1 cellular context compared by ENCODE assay signal in genomic region chr6:31529329-31530150, GRCh38.
TF ChIP-seq lines count a peak whose summit lies in the region.

No MANE protein-coding gene starts in this region.

TF ChIP-seq in K562, 482 proteins besides CTCF, POLR2A, EP300 and RAD21 (continued from another document and continues in another):
- TF ChIP-seq FOXA3 (CRISPR knock-in tag; conservative IDR thresholded peaks at IDR 0.05 in 1 of 2, IDR thresholded peaks at IDR 0.05 in 1 of 2) = no peak
- TF ChIP-seq, protein P1, sequence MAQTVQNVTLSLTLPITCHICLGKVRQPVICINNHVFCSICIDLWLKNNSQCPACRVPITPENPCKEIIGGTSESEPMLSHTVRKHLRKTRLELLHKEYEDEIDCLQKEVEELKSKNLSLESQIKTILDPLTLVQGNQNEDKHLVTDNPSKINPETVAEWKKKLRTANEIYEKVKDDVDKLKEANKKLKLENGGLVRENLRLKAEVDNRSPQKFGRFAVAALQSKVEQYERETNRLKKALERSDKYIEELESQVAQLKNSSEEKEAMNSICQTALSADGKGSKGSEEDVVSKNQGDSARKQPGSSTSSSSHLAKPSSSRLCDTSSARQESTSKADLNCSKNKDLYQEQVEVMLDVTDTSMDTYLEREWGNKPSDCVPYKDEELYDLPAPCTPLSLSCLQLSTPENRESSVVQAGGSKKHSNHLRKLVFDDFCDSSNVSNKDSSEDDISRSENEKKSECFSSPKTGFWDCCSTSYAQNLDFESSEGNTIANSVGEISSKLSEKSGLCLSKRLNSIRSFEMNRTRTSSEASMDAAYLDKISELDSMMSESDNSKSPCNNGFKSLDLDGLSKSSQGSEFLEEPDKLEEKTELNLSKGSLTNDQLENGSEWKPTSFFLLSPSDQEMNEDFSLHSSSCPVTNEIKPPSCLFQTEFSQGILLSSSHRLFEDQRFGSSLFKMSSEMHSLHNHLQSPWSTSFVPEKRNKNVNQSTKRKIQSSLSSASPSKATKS (CRISPR knock-in tag; IDR thresholded peaks at IDR 0.05) = no peak
- TF ChIP-seq YY1 (IDR thresholded peaks at IDR 0.05; ENCODE audit: borderline replicate concordance in 1 of 3, control insufficient read depth in 1 of 3, extremely low read depth in 1 of 3, insufficient read depth in 3 of 3, insufficient read length in 1 of 3, insufficient replicate concordance in 2 of 3, low read depth in 1 of 3, low read length in 2 of 3) = no peak
- no peak for TF ChIP-seq SMARCA5 (IDR thresholded peaks at IDR 0.05)
- no peak for TF ChIP-seq ZMIZ1 (IDR thresholded peaks at IDR 0.05; ENCODE audit: low read depth in 2 of 2, low read length in 2 of 2)
- TF ChIP-seq MTA2 (IDR thresholded peaks at IDR 0.05; ENCODE audit: low read depth) = no peak
- TF ChIP-seq ARID3A (IDR thresholded peaks at IDR 0.05; ENCODE audit: borderline replicate concordance, low read depth, low read length) = no peak
- TF ChIP-seq PRPF4 (IDR thresholded peaks at IDR 0.05; ENCODE audit: insufficient read depth, low read depth, low read length, poor library complexity, severe bottlenecking) = no peak
- TF ChIP-seq ELF1 (tag; IDR thresholded peaks at IDR 0.05) = no peak
- no peak for TF ChIP-seq ILK (tag; IDR thresholded peaks at IDR 0.05; ENCODE audit: borderline replicate concordance, low read depth)
- TF ChIP-seq FOXK2 (conservative IDR thresholded peaks at IDR 0.05 in 1 of 2, IDR thresholded peaks at IDR 0.05 in 1 of 2; ENCODE audit: low read depth in 2 of 2) = no peak
- TF ChIP-seq ZFP30 (CRISPR knock-in tag; IDR thresholded peaks at IDR 0.05; ENCODE audit: borderline replicate concordance) = no peak
- 0 out of 2 replicates have a peak, but pooled peaks have one; percentile 11 for TF ChIP-seq MBD2 (IDR thresholded peaks at IDR 0.05; ENCODE audit: borderline replicate concordance, low read depth)
- TF ChIP-seq CHD7 (IDR thresholded peaks at IDR 0.05; ENCODE audit: low read depth, low read length) = no peak
- TF ChIP-seq, protein P2, sequence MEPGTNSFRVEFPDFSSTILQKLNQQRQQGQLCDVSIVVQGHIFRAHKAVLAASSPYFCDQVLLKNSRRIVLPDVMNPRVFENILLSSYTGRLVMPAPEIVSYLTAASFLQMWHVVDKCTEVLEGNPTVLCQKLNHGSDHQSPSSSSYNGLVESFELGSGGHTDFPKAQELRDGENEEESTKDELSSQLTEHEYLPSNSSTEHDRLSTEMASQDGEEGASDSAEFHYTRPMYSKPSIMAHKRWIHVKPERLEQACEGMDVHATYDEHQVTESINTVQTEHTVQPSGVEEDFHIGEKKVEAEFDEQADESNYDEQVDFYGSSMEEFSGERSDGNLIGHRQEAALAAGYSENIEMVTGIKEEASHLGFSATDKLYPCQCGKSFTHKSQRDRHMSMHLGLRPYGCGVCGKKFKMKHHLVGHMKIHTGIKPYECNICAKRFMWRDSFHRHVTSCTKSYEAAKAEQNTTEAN (CRISPR knock-in tag; IDR thresholded peaks at IDR 0.05) = no peak
- peak; percentile 90 for TF ChIP-seq SUPT5H (IDR thresholded peaks at IDR 0.05)
- TF ChIP-seq POLR3G (IDR thresholded peaks at IDR 0.05; ENCODE audit: extremely low read depth, insufficient read length, insufficient replicate concordance) = no peak
- no peak for TF ChIP-seq HDGF (IDR thresholded peaks at IDR 0.05)
- TF ChIP-seq ZNF217 (CRISPR knock-in tag; IDR thresholded peaks at IDR 0.05) = no peak
- TF ChIP-seq ZNF717 (CRISPR knock-in tag; IDR thresholded peaks at IDR 0.05) = peak; percentile 56; the same call in 1 of the 2 replicates
- TF ChIP-seq FOXM1 (IDR thresholded peaks at IDR 0.05; ENCODE audit: low read depth) = no peak
- TF ChIP-seq FOXM1 (CRISPR knock-in tag; IDR thresholded peaks at IDR 0.05; ENCODE audit: low read depth) = no peak
- no peak for TF ChIP-seq ATF7 (IDR thresholded peaks at IDR 0.05)
- TF ChIP-seq, protein P3, sequence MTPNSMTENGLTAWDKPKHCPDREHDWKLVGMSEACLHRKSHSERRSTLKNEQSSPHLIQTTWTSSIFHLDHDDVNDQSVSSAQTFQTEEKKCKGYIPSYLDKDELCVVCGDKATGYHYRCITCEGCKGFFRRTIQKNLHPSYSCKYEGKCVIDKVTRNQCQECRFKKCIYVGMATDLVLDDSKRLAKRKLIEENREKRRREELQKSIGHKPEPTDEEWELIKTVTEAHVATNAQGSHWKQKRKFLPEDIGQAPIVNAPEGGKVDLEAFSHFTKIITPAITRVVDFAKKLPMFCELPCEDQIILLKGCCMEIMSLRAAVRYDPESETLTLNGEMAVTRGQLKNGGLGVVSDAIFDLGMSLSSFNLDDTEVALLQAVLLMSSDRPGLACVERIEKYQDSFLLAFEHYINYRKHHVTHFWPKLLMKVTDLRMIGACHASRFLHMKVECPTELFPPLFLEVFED (CRISPR knock-in tag; conservative IDR thresholded peaks at IDR 0.05) = peak; percentile 29; the same call in 1 of the 2 replicates
- TF ChIP-seq RNF2 (IDR thresholded peaks at IDR 0.05) = no peak
- no peak for TF ChIP-seq HDAC8 (tag; IDR thresholded peaks at IDR 0.05)
- no peak for TF ChIP-seq ELF4 (CRISPR knock-in tag; IDR thresholded peaks at IDR 0.05)
- no peak for TF ChIP-seq RBBP5 (IDR thresholded peaks at IDR 0.05; ENCODE audit: borderline replicate concordance, insufficient read depth, low read length, poor library complexity, severe bottlenecking)
- no peak for TF ChIP-seq ZKSCAN8 (CRISPR knock-in tag; IDR thresholded peaks at IDR 0.05)
- TF ChIP-seq NFE2L1 (tag; IDR thresholded peaks at IDR 0.05; ENCODE audit: borderline replicate concordance, low read depth) = no peak
- TF ChIP-seq ZFPM2 (CRISPR knock-in tag; IDR thresholded peaks at IDR 0.05) = no peak
- peak; percentile 67; the same call in 1 of the 2 replicates for TF ChIP-seq ILF3 (IDR thresholded peaks at IDR 0.05; ENCODE audit: borderline replicate concordance)
- TF ChIP-seq, protein P4, sequence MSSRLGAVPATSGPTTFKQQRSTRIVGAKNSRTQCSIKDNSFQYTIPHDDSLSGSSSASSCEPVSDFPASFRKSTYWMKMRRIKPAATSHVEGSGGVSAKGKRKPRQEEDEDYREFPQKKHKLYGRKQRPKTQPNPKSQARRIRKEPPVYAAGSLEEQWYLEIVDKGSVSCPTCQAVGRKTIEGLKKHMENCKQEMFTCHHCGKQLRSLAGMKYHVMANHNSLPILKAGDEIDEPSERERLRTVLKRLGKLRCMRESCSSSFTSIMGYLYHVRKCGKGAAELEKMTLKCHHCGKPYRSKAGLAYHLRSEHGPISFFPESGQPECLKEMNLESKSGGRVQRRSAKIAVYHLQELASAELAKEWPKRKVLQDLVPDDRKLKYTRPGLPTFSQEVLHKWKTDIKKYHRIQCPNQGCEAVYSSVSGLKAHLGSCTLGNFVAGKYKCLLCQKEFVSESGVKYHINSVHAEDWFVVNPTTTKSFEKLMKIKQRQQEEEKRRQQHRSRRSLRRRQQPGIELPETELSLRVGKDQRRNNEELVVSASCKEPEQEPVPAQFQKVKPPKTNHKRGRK (tag; IDR thresholded peaks at IDR 0.05) = no peak
- no peak for TF ChIP-seq HNRNPK (IDR thresholded peaks at IDR 0.05; ENCODE audit: low read depth, low read length, poor library complexity, severe bottlenecking)
- 0 out of 2 replicates have a peak, but pooled peaks have one; percentile 28 for TF ChIP-seq LEF1 (IDR thresholded peaks at IDR 0.05)
- TF ChIP-seq PHF8 (IDR thresholded peaks at IDR 0.05; ENCODE audit: borderline replicate concordance, low read length) = no peak
- 0 out of 2 replicates have a peak, but pooled peaks have one; percentile 44 for TF ChIP-seq CBX1 (IDR thresholded peaks at IDR 0.05; ENCODE audit: low read depth)
- TF ChIP-seq KAT7 (CRISPR knock-in tag; IDR thresholded peaks at IDR 0.05; ENCODE audit: borderline replicate concordance) = no peak
- no peak for TF ChIP-seq EP400 (IDR thresholded peaks at IDR 0.05)
